ENCODE assay signal across 18 cellular contexts in the genomic region with DNA sequence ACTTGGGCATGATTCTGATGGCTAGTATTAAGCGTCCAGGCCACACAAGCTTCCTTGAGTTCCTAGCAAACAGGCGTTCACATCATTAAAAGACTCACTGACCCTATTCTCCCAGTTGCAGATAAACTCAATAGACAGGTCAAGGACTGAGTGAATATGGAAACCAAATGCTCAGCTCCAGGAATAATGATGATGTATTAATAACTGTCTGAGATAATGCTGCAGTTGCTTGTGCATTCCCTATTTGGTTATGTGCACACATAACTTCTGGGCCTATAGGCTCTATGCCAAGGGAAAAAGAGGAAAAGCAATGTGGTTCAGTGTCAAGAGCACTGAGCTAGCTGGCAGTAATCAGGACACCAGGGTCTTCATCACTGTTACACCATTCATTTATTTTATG. TPM values are rescaled to one million over a fixed set of nuclear protein-coding genes. Genes with fewer than 3 reads are reported as not detected.
DNase-seq lines count a peak whose midpoint lies in the region; ATAC-seq and TF ChIP-seq lines count a peak whose summit lies in the region.
"Had no signal": no experiment of that assay in that cellular context is flagged by ENCODE, and none has a peak within 500 bp of the region (broad histone marks: within the 10 kb centered on the region; RNA-seq: fewer than 3 reads in every experiment).

No MANE protein-coding gene starts in this region.

- no peak overlapping the region for H2AFZ ChIP-seq in MM.1S (ENCODE audit: low read length)

- ATAC-seq in left cardiac atrium (peak; percentile 19 to 54), psoas muscle (peak in 2 of 4 donors; percentile 28 to 58)
- ATAC-seq: CD8-positive, alpha-beta T cell; HCT116; K562; Panc1 had no signal

- H4K20me1 ChIP-seq in MM.1S (ENCODE audit: insufficient read depth, low read length), result no peaks in the 10 kb centered on the region
- H4K20me1 ChIP-seq: BLaER1 had no signal

- H3K27ac ChIP-seq in coronary artery (peak overlapping the region; percentile 53 to 59), psoas muscle (peak overlapping the region; percentile 8), transverse colon (peak overlapping the region in 3 of 4 donors; percentile 20 to 42 (median 39)), MM.1S (ENCODE audit: low read length) (no peak overlapping the region)
- H3K27ac ChIP-seq: BLaER1 had no signal

- WGBS in psoas muscle, 3 donors, result 57 to 67% (median 59%) methylated on average over 2 of the region's 2 CpGs
- WGBS in transverse colon (ENCODE audit: low coverage in 1 of 2), 2 donors, result 78% methylated on average over 2 of the region's 2 CpGs; no CpG with 5 or more reads in 1 of the 2 donors

- no peaks in the 10 kb centered on the region for H3K9me2 ChIP-seq in MM.1S (replicated peaks; ENCODE audit: insufficient read depth, low read length)

- H3K27me3 ChIP-seq in psoas muscle (ENCODE audit: insufficient read depth in 3 of 3, low read length in 2 of 3) (peaks cover 0 to 27% (median 0%) of the 10 kb centered on the region in 3 donors), transverse colon (no peaks in the 10 kb centered on the region), MM.1S (replicated peaks; ENCODE audit: insufficient read depth, low read length) (no peaks in the 10 kb centered on the region)
- H3K27me3 ChIP-seq: BLaER1 had no signal

- TF ChIP-seq POLR2A in transverse colon (IDR thresholded peaks at IDR 0.05), result no peak

- intact Hi-C loops in left cardiac atrium (cut with DNase I) (no loop called here), psoas muscle (cut with DNase I) (no loop called here), transverse colon (cut with DNase I; ENCODE audit: low total_unique reads) (no loop called here)

- no peak overlapping the region for H3K9ac ChIP-seq in MM.1S (ENCODE audit: low read length)
- H3K9ac ChIP-seq: BLaER1 had no signal

- TF ChIP-seq CTCF in coronary artery (IDR thresholded peaks at IDR 0.05) (no peak), psoas muscle (IDR thresholded peaks at IDR 0.05) (no peak), transverse colon (IDR thresholded peaks at IDR 0.05) (no peak), MM.1S (IDR thresholded peaks at IDR 0.05; ENCODE audit: low read length) (no peak)

- H3K9me3 ChIP-seq in psoas muscle (no peaks in the 10 kb centered on the region), transverse colon (no peaks in the 10 kb centered on the region), MM.1S (replicated peaks; ENCODE audit: insufficient read depth, low read length) (no peaks in the 10 kb centered on the region)

- H3K36me3 ChIP-seq in psoas muscle (ENCODE audit: insufficient read depth in 1 of 2, low read depth in 1 of 2) (no peaks in the 10 kb centered on the region), transverse colon (no peaks in the 10 kb centered on the region), MM.1S (replicated peaks; ENCODE audit: insufficient read depth, low read length) (no peaks in the 10 kb centered on the region)
- H3K36me3 ChIP-seq: BLaER1 had no signal

- no peak overlapping the region for H3K4me3 ChIP-seq in coronary artery
- H3K4me3 ChIP-seq in psoas muscle, result no peak overlapping the region
- H3K4me3 ChIP-seq in transverse colon, result no peak overlapping the region
- H3K4me3 ChIP-seq in MM.1S (ENCODE audit: low read length), result no peak overlapping the region
- H3K4me3 ChIP-seq: BLaER1, K562 had no signal

- no peak overlapping the region for H3K4me2 ChIP-seq in MM.1S (ENCODE audit: low read depth, low read length)
- H3K4me2 ChIP-seq: BLaER1 had no signal

- no peaks in the 10 kb centered on the region for H3F3A ChIP-seq in MM.1S (ENCODE audit: insufficient read depth, low read length)

- in situ Hi-C loops in transverse colon (cut with MboI; ENCODE audit: low pct_ligation_motif_present in 1 of 4, low pct_unique_long_range_greater_than_20kb in 1 of 4, low sequenced_read_pairs in 3 of 4), result loop anchor here in 3 of 4 donors (10.0 to 25.0 kb wide), 3 partner anchors 109 to 309 kb away; no protein-coding TSS in a partner anchor

- DNase-seq in coronary artery (ENCODE audit: low spot score) (no peak), left cardiac atrium (no peak), psoas muscle (no peak), transverse colon (no peak), HuH-7.5 (ENCODE audit: low spot score) (no peak), NCI-H2107 (lab: John Stamatoyannopoulos, UW) (no peak), MM.1S (no peak)
- DNase-seq: Calu3; CD8-positive, alpha-beta T cell; GOT3; NCI-H1105 treated with DMSO at 0.1 percent for 48 hours; NCI-H1694 treated with DMSO at 0.1 percent for 48 hours; NCI-H526 had no signal

- H3K79me2 ChIP-seq in MM.1S (ENCODE audit: low read length), result no peaks in the 10 kb centered on the region

- TF ChIP-seq EP300 in transverse colon (IDR thresholded peaks at IDR 0.05; ENCODE audit: low read depth), result no peak

- no peaks in the 10 kb centered on the region for H3K4me1 ChIP-seq in psoas muscle
- no peaks in the 10 kb centered on the region for H3K4me1 ChIP-seq in transverse colon
- no peaks in the 10 kb centered on the region for H3K4me1 ChIP-seq in MM.1S (ENCODE audit: low read length)
- H3K4me1 ChIP-seq: BLaER1 had no signal

RNA-seq across cellular contexts. Expression of a gene that starts 3.5 kb away (rescaled TPM):
- total RNA-seq in left cardiac atrium (10 to 100 TPM; 14.6 to 21.4 TPM), psoas muscle (10 to 100 TPM in 1 of 4 donors, 1 to 10 TPM in 3; 1.9 to 15.2 (median 5.3) TPM), transverse colon (1 to 10 TPM in 3 of 4 donors, under 1 TPM in 1; 0.40 to 2.6 (median 1.7) TPM)
- polyA plus RNA-seq in psoas muscle, result 1 to 10 TPM in 2 of 3 donors, under 1 TPM in 1; 0.47 to 4.2 (median 1.7) TPM
- total RNA-seq: K562 had no signal

RNA-seq across cellular contexts. Expression of a gene that starts 51.9 kb away (rescaled TPM):
- 10 to 100 TPM in 1 of 2 donors, 1 to 10 TPM in 1; 7.6 to 16.0 TPM for total RNA-seq in left cardiac atrium
- 1 to 10 TPM in 1 of 4 donors, under 1 TPM in 2, not detected in 1; 0.39 to 1.7 (median 0.95) TPM for total RNA-seq in psoas muscle
- 1 to 10 TPM in 1 of 3 donors, under 1 TPM in 2; 0.69 to 1.2 (median 0.70) TPM for polyA plus RNA-seq in psoas muscle
- 10 to 100 TPM in 1 of 4 donors, 1 to 10 TPM in 3; 3.8 to 13.7 (median 6.7) TPM for total RNA-seq in transverse colon
- total RNA-seq: A673; Calu3; CD8-positive, alpha-beta T cell; K562 had no signal
- polyA plus RNA-seq: K562 had no signal
